In genomic region chr11:24587655-24588054, GRCh38 we compare ENCODE assay signal across 1 cellular context.
TF ChIP-seq lines count a peak whose summit lies in the region.

No MANE protein-coding gene starts in this region.

TF ChIP-seq in SK-N-SH treated with all-trans-retinoic acid at 6 μM for 48 hours, 23 proteins besides CTCF, POLR2A, EP300 and RAD21 (continued from another document):
- TF ChIP-seq TSHZ2 (CRISPR knock-in tag; IDR thresholded peaks at IDR 0.05): no peak
- TF ChIP-seq TCF4 (CRISPR knock-in tag; IDR thresholded peaks at IDR 0.05; ENCODE audit: borderline replicate concordance): no peak
- no peak for TF ChIP-seq PPARA (CRISPR knock-in tag; IDR thresholded peaks at IDR 0.05; ENCODE audit: borderline replicate concordance)
- no peak for TF ChIP-seq ARNTL (CRISPR knock-in tag; IDR thresholded peaks at IDR 0.05; ENCODE audit: borderline replicate concordance, low read depth)
TF ChIP-seq in SK-N-SH treated with all-trans-retinoic acid at 6 μM for 48 hours: peak in this region for 0.
